Comparison of ENCODE assay signal across 1 cellular context in genomic region chr3:15977598-15978232, GRCh38.
TF ChIP-seq lines count a peak whose summit lies in the region.

No MANE protein-coding gene starts in this region.

TF ChIP-seq in GM23338, 12 proteins besides CTCF, POLR2A, EP300 and RAD21 (continued from another document):
- no peak for TF ChIP-seq ZNF462 (CRISPR knock-in tag; IDR thresholded peaks at IDR 0.05)
- no peak for TF ChIP-seq STAT1 (IDR thresholded peaks at IDR 0.05; ENCODE audit: unreplicated experiment)
